In genomic region chr11:108206171-108206570, GRCh38 we compare ENCODE assay signal across 12 cellular contexts.
"Had no signal": no experiment of that assay in that cellular context is flagged by ENCODE, and none has a peak within 500 bp of the region (broad histone marks: within the 10 kb centered on the region; RNA-seq: fewer than 3 reads in every experiment).

No MANE protein-coding gene starts in this region.

- ATAC-seq: stimulated activated effector memory CD8-positive, alpha-beta T cell treated with anti-CD3 and anti-CD28 coated beads, Interleukin-12 subunit alpha, Interleukin-12 subunit beta, amount 100 ng/mL, for 72 hours; WTC11 had no signal

- H3K9me3 ChIP-seq: esophagus muscularis mucosa, tibial artery had no signal

- H3K4me2 ChIP-seq: neural progenitor cell had no signal

- H3K9ac ChIP-seq: neural progenitor cell had no signal

- H3K27ac ChIP-seq: esophagus muscularis mucosa, neural progenitor cell, ovary, tibial artery had no signal

- H3K27me3 ChIP-seq: esophagus muscularis mucosa, neural progenitor cell, ovary, tibial artery had no signal

- H2AFZ ChIP-seq: neural progenitor cell had no signal

- DNase-seq: activated CD4-positive, alpha-beta T cell treated with anti-CD3 and anti-CD28 coated beads for 48 hours; activated naive CD4-positive, alpha-beta T cell treated with anti-CD3 and anti-CD28 coated beads for 36 hours; foreskin melanocyte; immature natural killer cell; midbrain; ovary; tibial artery had no signal

- H3K4me3 ChIP-seq: esophagus muscularis mucosa, lung, neural progenitor cell, ovary, tibial artery had no signal

- H3K36me3 ChIP-seq: neural progenitor cell, ovary had no signal

- H3K4me1 ChIP-seq: esophagus muscularis mucosa, neural progenitor cell, tibial artery had no signal
